In the genomic region with DNA sequence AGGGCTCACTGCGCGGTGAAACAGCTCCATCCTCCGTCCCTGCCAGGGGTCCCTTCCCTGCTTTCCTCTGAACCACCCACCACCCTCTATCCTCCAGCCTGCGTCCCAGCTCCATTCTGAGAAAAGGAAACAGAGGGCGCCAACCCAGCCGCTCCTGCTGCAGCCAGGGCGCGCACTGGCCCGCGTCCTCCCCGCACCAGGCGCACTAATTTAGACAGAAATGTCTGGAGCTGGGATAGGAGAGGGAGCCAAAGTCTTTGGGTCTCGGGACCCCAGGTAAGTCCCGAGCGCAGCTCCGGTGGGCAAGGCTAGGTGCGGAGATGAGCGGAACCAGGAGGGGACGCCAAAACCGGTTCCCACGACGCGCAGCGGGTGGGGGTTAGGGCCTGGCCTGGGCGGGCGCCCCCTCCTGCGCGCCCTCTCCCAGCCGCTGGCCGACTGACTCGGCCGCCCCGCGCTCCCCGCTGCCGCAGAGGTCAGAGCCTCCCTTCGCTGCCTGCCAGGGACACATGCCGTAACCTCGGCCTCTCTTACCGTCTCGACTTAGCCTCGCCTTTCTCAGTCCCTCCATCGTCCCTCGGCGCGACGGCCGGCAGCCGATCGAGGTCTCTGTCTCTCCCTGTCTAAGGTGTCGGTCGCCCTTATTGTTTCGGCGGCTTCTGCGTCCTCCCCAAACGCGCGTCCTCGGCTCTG, we compare ENCODE assay signal across 1 cellular context.
TF ChIP-seq lines count a peak whose summit lies in the region.

No MANE protein-coding gene starts in this region.

TF ChIP-seq in HepG2, 621 proteins besides CTCF, POLR2A, EP300 and RAD21 (continued from another document and continues in another):
- TF ChIP-seq ZNF121 (CRISPR knock-in tag; IDR thresholded peaks at IDR 0.05) (no peak), ASH2L (IDR thresholded peaks at IDR 0.05; ENCODE audit: insufficient read length, low read depth, low read length) (peak; percentile 70), CCAR2 (optimal IDR thresholded peaks at IDR 0.05; ENCODE audit: low read depth, low read length) (no peak), PAX8 (CRISPR knock-in tag; IDR thresholded peaks at IDR 0.05; ENCODE audit: borderline replicate concordance) (no peak), ZNF34 (CRISPR knock-in tag; IDR thresholded peaks at IDR 0.05; ENCODE audit: borderline replicate concordance) (peak; percentile 41; the same call in 1 of the 2 replicates), EEA1 (CRISPR knock-in tag; IDR thresholded peaks at IDR 0.05; ENCODE audit: borderline replicate concordance) (no peak), MED13 (CRISPR knock-in tag; IDR thresholded peaks at IDR 0.05) (no peak), ZNF7 (CRISPR knock-in tag; IDR thresholded peaks at IDR 0.05) (no peak), RBM22 (optimal IDR thresholded peaks at IDR 0.05; ENCODE audit: low read length) (no peak), ATF7-NPFF (CRISPR knock-in tag; IDR thresholded peaks at IDR 0.05; ENCODE audit: low read depth) (0 out of 2 replicates have a peak, but pooled peaks have one; percentile 49), REPIN1 (CRISPR knock-in tag; IDR thresholded peaks at IDR 0.05; ENCODE audit: borderline replicate concordance, low read depth) (no peak), HOXA7 (CRISPR knock-in tag; IDR thresholded peaks at IDR 0.05) (no peak), HHEX (CRISPR knock-in tag; IDR thresholded peaks at IDR 0.05) (no peak), LRRFIP1 (CRISPR knock-in tag; conservative IDR thresholded peaks at IDR 0.05) (no peak), ZNF839 (CRISPR knock-in tag; IDR thresholded peaks at IDR 0.05; ENCODE audit: borderline replicate concordance) (no peak), RNF2 (conservative IDR thresholded peaks at IDR 0.05; ENCODE audit: low read depth) (no peak), NFE2L2 (IDR thresholded peaks at IDR 0.05; ENCODE audit: low read length) (no peak), HDAC2 (CRISPR knock-in tag; IDR thresholded peaks at IDR 0.05) (no peak), THYN1 (CRISPR knock-in tag; IDR thresholded peaks at IDR 0.05; ENCODE audit: borderline replicate concordance, low read depth) (no peak), REST (IDR thresholded peaks at IDR 0.05; ENCODE audit: borderline replicate concordance in 1 of 2, low read depth in 1 of 2, low read length in 2 of 2) (no peak), ZNF562 (CRISPR knock-in tag; IDR thresholded peaks at IDR 0.05; ENCODE audit: borderline replicate concordance) (no peak), CHCHD3 (CRISPR knock-in tag; IDR thresholded peaks at IDR 0.05) (no peak), ZSCAN20 (CRISPR knock-in tag; IDR thresholded peaks at IDR 0.05; ENCODE audit: borderline replicate concordance) (0 out of 2 replicates have a peak, but pooled peaks have one; percentile 29), FOXO1 (CRISPR knock-in tag; IDR thresholded peaks at IDR 0.05) (no peak), TBX3 (IDR thresholded peaks at IDR 0.05; ENCODE audit: borderline replicate concordance) (no peak), ZNF282 (IDR thresholded peaks at IDR 0.05; ENCODE audit: partially characterized antibody) (no peak), ZFP62 (CRISPR knock-in tag; IDR thresholded peaks at IDR 0.05) (no peak), PRPF4 (IDR thresholded peaks at IDR 0.05; ENCODE audit: low read depth, low read length, poor library complexity, severe bottlenecking) (no peak), ATF6 (CRISPR knock-in tag; conservative IDR thresholded peaks at IDR 0.05) (no peak), SALL2 (CRISPR knock-in tag; IDR thresholded peaks at IDR 0.05) (0 out of 2 replicates have a peak, but pooled peaks have one; percentile 2), ZFP1 (CRISPR knock-in tag; IDR thresholded peaks at IDR 0.05) (no peak), TGIF2 (CRISPR knock-in tag; IDR thresholded peaks at IDR 0.05) (no peak), ZNF564 (CRISPR knock-in tag; IDR thresholded peaks at IDR 0.05) (no peak; the same call in 1 of the 2 replicates), GMEB2 (CRISPR knock-in tag; IDR thresholded peaks at IDR 0.05; ENCODE audit: low read depth) (no peak), ZNF776 (CRISPR knock-in tag; IDR thresholded peaks at IDR 0.05) (no peak), JARID2 (CRISPR knock-in tag; IDR thresholded peaks at IDR 0.05; ENCODE audit: insufficient replicate concordance) (no peak)
- TF ChIP-seq, protein P1, sequence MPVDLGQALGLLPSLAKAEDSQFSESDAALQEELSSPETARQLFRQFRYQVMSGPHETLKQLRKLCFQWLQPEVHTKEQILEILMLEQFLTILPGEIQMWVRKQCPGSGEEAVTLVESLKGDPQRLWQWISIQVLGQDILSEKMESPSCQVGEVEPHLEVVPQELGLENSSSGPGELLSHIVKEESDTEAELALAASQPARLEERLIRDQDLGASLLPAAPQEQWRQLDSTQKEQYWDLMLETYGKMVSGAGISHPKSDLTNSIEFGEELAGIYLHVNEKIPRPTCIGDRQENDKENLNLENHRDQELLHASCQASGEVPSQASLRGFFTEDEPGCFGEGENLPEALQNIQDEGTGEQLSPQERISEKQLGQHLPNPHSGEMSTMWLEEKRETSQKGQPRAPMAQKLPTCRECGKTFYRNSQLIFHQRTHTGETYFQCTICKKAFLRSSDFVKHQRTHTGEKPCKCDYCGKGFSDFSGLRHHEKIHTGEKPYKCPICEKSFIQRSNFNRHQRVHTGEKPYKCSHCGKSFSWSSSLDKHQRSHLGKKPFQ (CRISPR knock-in tag; IDR thresholded peaks at IDR 0.05; ENCODE audit: insufficient replicate concordance): peak; percentile 34
- TF ChIP-seq, protein P2, sequence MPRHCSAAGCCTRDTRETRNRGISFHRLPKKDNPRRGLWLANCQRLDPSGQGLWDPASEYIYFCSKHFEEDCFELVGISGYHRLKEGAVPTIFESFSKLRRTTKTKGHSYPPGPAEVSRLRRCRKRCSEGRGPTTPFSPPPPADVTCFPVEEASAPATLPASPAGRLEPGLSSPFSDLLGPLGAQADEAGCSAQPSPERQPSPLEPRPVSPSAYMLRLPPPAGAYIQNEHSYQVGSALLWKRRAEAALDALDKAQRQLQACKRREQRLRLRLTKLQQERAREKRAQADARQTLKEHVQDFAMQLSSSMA (CRISPR knock-in tag; IDR thresholded peaks at IDR 0.05): peak; percentile 30; the same call in 1 of the 2 replicates
- TF ChIP-seq, protein P3, sequence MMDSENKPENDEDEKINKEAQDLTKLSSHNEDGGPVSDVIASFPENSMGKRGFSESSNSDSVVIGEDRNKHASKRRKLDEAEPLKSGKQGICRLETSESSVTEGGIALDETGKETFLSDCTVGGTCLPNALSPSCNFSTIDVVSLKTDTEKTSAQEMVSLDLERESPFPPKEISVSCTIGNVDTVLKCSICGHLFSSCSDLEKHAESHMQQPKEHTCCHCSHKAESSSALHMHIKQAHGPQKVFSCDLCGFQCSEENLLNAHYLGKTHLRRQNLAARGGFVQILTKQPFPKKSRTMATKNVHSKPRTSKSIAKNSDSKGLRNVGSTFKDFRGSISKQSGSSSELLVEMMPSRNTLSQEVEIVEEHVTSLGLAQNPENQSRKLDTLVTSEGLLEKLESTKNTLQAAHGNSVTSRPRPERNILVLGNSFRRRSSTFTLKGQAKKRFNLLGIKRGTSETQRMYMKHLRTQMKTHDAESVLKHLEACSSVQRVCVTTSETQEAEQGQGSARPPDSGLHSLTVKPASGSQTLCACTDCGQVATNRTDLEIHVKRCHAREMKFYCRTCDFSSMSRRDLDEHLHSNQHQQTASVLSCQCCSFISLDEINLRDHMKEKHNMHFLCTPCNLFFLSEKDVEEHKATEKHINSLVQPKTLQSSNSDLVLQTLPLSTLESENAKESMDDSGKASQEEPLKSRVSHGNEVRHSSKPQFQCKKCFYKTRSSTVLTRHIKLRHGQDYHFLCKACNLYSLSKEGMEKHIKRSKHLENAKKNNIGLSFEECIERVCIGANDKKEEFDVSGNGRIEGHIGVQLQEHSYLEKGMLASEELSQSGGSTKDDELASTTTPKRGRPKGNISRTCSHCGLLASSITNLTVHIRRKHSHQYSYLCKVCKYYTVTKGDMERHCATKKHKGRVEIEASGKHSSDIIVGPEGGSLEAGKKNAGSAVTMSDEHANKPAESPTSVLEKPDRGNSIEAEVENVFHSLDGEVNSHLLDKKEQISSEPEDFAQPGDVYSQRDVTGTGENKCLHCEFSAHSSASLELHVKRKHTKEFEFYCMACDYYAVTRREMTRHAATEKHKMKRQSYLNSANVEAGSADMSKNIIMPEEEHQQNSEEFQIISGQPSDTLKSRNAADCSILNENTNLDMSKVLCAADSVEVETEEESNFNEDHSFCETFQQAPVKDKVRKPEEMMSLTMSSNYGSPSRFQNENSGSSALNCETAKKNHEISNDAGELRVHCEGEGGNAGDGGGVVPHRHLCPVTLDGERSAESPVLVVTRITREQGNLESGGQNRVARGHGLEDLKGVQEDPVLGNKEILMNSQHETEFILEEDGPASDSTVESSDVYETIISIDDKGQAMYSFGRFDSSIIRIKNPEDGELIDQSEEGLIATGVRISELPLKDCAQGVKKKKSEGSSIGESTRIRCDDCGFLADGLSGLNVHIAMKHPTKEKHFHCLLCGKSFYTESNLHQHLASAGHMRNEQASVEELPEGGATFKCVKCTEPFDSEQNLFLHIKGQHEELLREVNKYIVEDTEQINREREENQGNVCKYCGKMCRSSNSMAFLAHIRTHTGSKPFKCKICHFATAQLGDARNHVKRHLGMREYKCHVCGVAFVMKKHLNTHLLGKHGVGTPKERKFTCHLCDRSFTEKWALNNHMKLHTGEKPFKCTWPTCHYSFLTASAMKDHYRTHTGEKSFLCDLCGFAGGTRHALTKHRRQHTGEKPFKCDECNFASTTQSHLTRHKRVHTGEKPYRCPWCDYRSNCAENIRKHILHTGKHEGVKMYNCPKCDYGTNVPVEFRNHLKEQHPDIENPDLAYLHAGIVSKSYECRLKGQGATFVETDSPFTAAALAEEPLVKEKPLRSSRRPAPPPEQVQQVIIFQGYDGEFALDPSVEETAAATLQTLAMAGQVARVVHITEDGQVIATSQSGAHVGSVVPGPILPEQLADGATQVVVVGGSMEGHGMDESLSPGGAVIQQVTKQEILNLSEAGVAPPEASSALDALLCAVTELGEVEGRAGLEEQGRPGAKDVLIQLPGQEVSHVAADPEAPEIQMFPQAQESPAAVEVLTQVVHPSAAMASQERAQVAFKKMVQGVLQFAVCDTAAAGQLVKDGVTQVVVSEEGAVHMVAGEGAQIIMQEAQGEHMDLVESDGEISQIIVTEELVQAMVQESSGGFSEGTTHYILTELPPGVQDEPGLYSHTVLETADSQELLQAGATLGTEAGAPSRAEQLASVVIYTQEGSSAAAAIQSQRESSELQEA (CRISPR knock-in tag; IDR thresholded peaks at IDR 0.05; ENCODE audit: not compliant biosample characterization): no peak
